ENCODE assay signal across 19 cellular contexts in the genomic region with DNA sequence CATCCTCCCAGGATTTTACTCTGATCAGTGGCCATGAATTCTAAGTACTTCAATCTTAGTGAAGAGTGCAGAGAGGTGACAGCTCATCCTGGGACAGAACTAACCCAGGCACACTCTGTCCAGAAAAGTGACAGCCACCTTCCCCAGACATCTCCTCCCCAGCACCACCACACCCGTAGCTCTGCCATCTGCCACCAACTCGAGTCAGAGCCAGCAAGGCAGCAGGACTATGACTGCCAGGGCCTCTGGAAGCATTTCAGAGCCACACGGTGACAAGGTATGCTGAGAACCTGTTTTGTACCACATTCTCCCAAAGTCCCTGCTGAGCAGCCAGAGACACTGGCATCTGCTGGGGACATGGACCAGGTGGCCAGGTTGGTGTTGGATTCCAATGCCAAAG.
"Had no signal": no experiment of that assay in that cellular context is flagged by ENCODE, and none has a peak within 500 bp of the region (broad histone marks: within the 10 kb centered on the region; RNA-seq: fewer than 3 reads in every experiment).

No MANE protein-coding gene starts in this region.

- H3K9me3 ChIP-seq: esophagus muscularis mucosa, gastroesophageal sphincter, heart right ventricle, left lung, lower lobe of right lung, mucosa of descending colon had no signal

- DNase-seq: dermis blood vessel endothelial cell; effector CD4-positive, alpha-beta T cell; effector memory CD4-positive, alpha-beta T cell; foreskin keratinocyte; heart right ventricle; hippocampal formation; left cardiac atrium; left lung; left ventricle myocardium superior; lower lobe of right lung; mesenchymal stem cell; mucosa of descending colon; naive B cell; naive thymus-derived CD8-positive, alpha-beta T cell had no signal

- H3K27ac ChIP-seq: coronary artery, esophagus muscularis mucosa, foreskin keratinocyte, gastroesophageal sphincter, heart right ventricle, left lung, lower lobe of right lung had no signal

- H3K4me1 Mint-ChIP-seq: mesothelial cell of epicardium; naive B cell; naive thymus-derived CD8-positive, alpha-beta T cell had no signal

- H3K4me3 ChIP-seq: coronary artery, dorsolateral prefrontal cortex, esophagus muscularis mucosa, gastroesophageal sphincter, heart right ventricle, left lung, lower lobe of right lung, mucosa of descending colon had no signal

- H3K4me3 Mint-ChIP-seq: mesothelial cell of epicardium; naive B cell; naive thymus-derived CD8-positive, alpha-beta T cell had no signal

- H3K36me3 ChIP-seq: esophagus muscularis mucosa, gastroesophageal sphincter, heart right ventricle, left lung, lower lobe of right lung had no signal

- H3K27me3 ChIP-seq: dorsolateral prefrontal cortex, esophagus muscularis mucosa, foreskin keratinocyte, left lung had no signal

- H3K9me3 Mint-ChIP-seq: mesothelial cell of epicardium; naive B cell; naive thymus-derived CD8-positive, alpha-beta T cell had no signal

- H3K4me1 ChIP-seq: esophagus muscularis mucosa, foreskin keratinocyte, gastroesophageal sphincter, heart right ventricle, left lung, lower lobe of right lung had no signal

- H3K36me3 Mint-ChIP-seq: mesothelial cell of epicardium; naive B cell; naive thymus-derived CD8-positive, alpha-beta T cell had no signal

- ATAC-seq: foreskin keratinocyte; gastroesophageal sphincter; heart right ventricle; left lung; left ventricle myocardium superior; lower lobe of right lung; mucosa of descending colon; naive thymus-derived CD8-positive, alpha-beta T cell had no signal

- H3K27ac Mint-ChIP-seq: mesothelial cell of epicardium; naive B cell; naive thymus-derived CD8-positive, alpha-beta T cell had no signal
